Comparison of ENCODE assay signal across 11 cellular contexts in the genomic region with DNA sequence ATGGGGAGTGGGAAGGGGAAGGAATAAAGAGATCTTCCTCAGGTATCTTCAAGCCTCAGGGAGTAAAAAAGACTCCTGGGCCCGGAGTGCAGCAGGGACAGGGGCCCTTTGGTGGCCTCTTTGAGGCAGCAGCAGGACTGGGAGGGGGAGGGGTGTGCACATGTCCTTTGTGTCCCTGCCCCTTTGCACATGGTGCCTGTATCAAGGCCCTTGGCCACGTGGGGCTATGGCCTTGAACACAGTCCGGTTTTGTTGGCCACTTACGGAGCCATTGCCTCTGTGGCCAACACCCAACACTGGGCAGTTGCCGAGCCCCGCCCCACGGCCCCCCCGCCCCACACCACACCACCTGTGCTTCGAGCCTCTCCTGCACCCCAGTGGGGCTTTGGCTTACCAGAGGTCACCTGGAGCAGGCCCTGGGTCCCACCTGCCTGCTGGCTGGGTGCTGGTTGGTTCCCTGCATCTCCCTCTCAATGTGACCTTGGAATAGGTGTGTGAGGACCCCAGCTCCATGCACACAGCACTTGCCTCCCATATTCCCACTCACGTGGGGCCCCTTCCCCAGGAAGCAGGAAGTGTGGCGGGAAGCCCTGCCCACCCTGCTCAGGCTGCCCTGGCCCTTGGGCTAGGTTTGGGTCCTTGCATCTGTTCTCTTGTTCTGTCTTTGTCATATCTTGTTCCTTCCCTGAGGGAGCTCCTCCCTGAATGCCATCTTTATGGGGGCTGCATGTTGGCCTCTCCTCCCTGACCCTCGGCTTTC. TPM values are rescaled to one million over a fixed set of nuclear protein-coding genes. Genes with fewer than 3 reads are reported as not detected.
DNase-seq lines count a peak whose midpoint lies in the region; ATAC-seq and TF ChIP-seq lines count a peak whose summit lies in the region.
"Had no signal": no experiment of that assay in that cellular context is flagged by ENCODE, and none has a peak within 500 bp of the region (broad histone marks: within the 10 kb centered on the region; RNA-seq: fewer than 3 reads in every experiment).

No MANE protein-coding gene starts in this region.

- no TSS peak for BruUV-seq in Caco-2 (replicated peaks; lab: Mats Ljungman, UMichigan)

- H3K27me3 ChIP-seq in Caco-2 (replicated peaks; ENCODE audit: control insufficient read depth, insufficient read depth, low read length): no peaks in the 10 kb centered on the region
- H3K27me3 ChIP-seq in neural progenitor cell: peaks cover 16% of the 10 kb centered on the region

- H3K79me2 ChIP-seq in neural progenitor cell (ENCODE audit: low read depth): no peaks in the 10 kb centered on the region

- H3K27ac Mint-ChIP-seq in Caco-2 (ENCODE audit: unreplicated experiment) (peak overlapping the region; percentile 67), IgD-negative memory B cell (peak overlapping the region in 2 of 3 donors; percentile 33 to 47), neural progenitor cell (peak overlapping the region; percentile 27)

- H3K27ac ChIP-seq in caudate nucleus (ENCODE audit: low read depth, low read length) (peak overlapping the region; percentile 82), neural progenitor cell (no peak overlapping the region)
- H3K27ac ChIP-seq: epithelial cell of prostate, neutrophil had no signal

- H3K36me3 Mint-ChIP-seq in Caco-2 (ENCODE audit: insufficient read depth, unreplicated experiment) (peaks cover 77% of the 10 kb centered on the region), IgD-negative memory B cell (no peaks in the 10 kb centered on the region), neural progenitor cell (peaks cover 2% of the 10 kb centered on the region)

- H3K36me3 ChIP-seq in Caco-2 (ENCODE audit: control insufficient read depth, insufficient read depth, low read length) (no peaks in the 10 kb centered on the region; the same call in 1 of the 2 replicates), neural progenitor cell (no peaks in the 10 kb centered on the region)

- POLR2A ChIA-PET in Caco-2 (lab: Charles Lee): interaction anchor here (0.6 kb wide), 1 partner anchor 122 kb away, joined by 3 read pairs; no protein-coding TSS in a partner anchor

- peaks cover 6% of the 10 kb centered on the region for H4K20me1 ChIP-seq in neural progenitor cell (ENCODE audit: low read depth)

- no peak overlapping the region for H2AFZ ChIP-seq in neural progenitor cell (replicated peaks)

- TF ChIP-seq CTCF in Caco-2 (IDR thresholded peaks at IDR 0.05; ENCODE audit: insufficient read depth in 1 of 2, low read depth in 1 of 2, low read length in 1 of 2, severe bottlenecking in 1 of 2, unreplicated experiment in 1 of 2) (no peak), neural progenitor cell (IDR thresholded peaks at IDR 0.05) (no peak)

- H3K4me1 ChIP-seq in Caco-2: peaks cover 35% of the 10 kb centered on the region
- peaks cover 16% of the 10 kb centered on the region for H3K4me1 ChIP-seq in neural progenitor cell

- H3K9me3 ChIP-seq in Caco-2: no peaks in the 10 kb centered on the region
- no peaks in the 10 kb centered on the region for H3K9me3 ChIP-seq in neural progenitor cell (ENCODE audit: low read depth)
- H3K9me3 ChIP-seq: neutrophil had no signal

- peaks cover 19% of the 10 kb centered on the region for H3F3A ChIP-seq in neural progenitor cell (ENCODE audit: low read depth)

- CTCF ChIA-PET in Caco-2 (lab: Charles Lee): interaction anchor here (1.1 kb wide), 2 partner anchors 8 to 15 kb away, joined by 3 read pairs; no protein-coding TSS in a partner anchor

- H3K9me3 Mint-ChIP-seq in Caco-2 (ENCODE audit: unreplicated experiment) (no peaks in the 10 kb centered on the region), IgD-negative memory B cell (no peaks in the 10 kb centered on the region), neural progenitor cell (peaks cover 2% of the 10 kb centered on the region)

- H3K4me3 ChIP-seq in Caco-2 (ENCODE audit: low read depth, low read length) (no peak overlapping the region), neural progenitor cell (no peak overlapping the region)

- no peak for ATAC-seq in GM19023 (IDR thresholded peaks at IDR 0.05; ENCODE audit: unreplicated experiment)
- ATAC-seq in HG03342 (IDR thresholded peaks at IDR 0.05; ENCODE audit: unreplicated experiment): no peak

- H3K9ac ChIP-seq in neural progenitor cell: no peak overlapping the region

- intact Hi-C loops in Caco-2 (cut with micrococcal nuclease; ENCODE audit: unreplicated experiment): no loop called here

- no peak overlapping the region for H3K4me2 ChIP-seq in neural progenitor cell

- H3K4me3 Mint-ChIP-seq in Caco-2 (ENCODE audit: unreplicated experiment) (no peak overlapping the region), IgD-negative memory B cell (peak overlapping the region in 3 of 4 donors; percentile 19 to 83 (median 67)), neural progenitor cell (peak overlapping the region; percentile 81)

- no peaks in the 10 kb centered on the region for H3K27me3 Mint-ChIP-seq in Caco-2 (ENCODE audit: insufficient read depth, unreplicated experiment)
- H3K27me3 Mint-ChIP-seq in IgD-negative memory B cell: no peaks in the 10 kb centered on the region
- peaks cover 7% of the 10 kb centered on the region for H3K27me3 Mint-ChIP-seq in neural progenitor cell (ENCODE audit: insufficient read depth, low read depth)

- DNase-seq in Caco-2: no peak
- DNase-seq in caudate nucleus (lab: John Stamatoyannopoulos, UW): no peak
- no peak for DNase-seq in neural progenitor cell (ENCODE audit: low spot score)
- DNase-seq in DMS153 (lab: John Stamatoyannopoulos, UW): no peak
- DNase-seq: stimulated activated CD4-positive, alpha-beta T cell treated with anti-CD3 and anti-CD28 coated beads, Interleukin-2, amount 100 ng/mL, for 24 hours had no signal

- H3K4me1 Mint-ChIP-seq in Caco-2 (ENCODE audit: low read depth, unreplicated experiment) (peaks cover 15% of the 10 kb centered on the region), IgD-negative memory B cell (peaks cover 15 to 30% (median 29%) of the 10 kb centered on the region in 3 donors), neural progenitor cell (peaks cover 44% of the 10 kb centered on the region)

RNA-seq across cellular contexts. Expression of a gene that starts 5.3 kb away (rescaled TPM):
- total RNA-seq in Caco-2 (2022) (1.9 and 2.0 TPM in 2 replicates), neural progenitor cell (ENCODE audit: low replicate concordance) (1.5 TPM in 1 of 2 replicates, not detected in the other)
- polyA plus RNA-seq in IgD-negative memory B cell: 0.73 TPM
- total RNA-seq: LHCN-M2 had no signal

RNA-seq across cellular contexts. Expression of a gene that starts 17.6 kb away (rescaled TPM):
- total RNA-seq in Caco-2 (2022) (69.5 and 71.4 TPM in 2 replicates), neural progenitor cell (ENCODE audit: low replicate concordance) (4.5 and 55.9 TPM in 2 replicates)
- polyA plus RNA-seq in IgD-negative memory B cell: 160 TPM

RNA-seq across cellular contexts. Expression of a gene that starts 17.8 kb away (rescaled TPM):
- 1.4 and 1.5 TPM in 2 replicates for total RNA-seq in Caco-2 (2022)
- polyA plus RNA-seq in IgD-negative memory B cell: 0.36 TPM
- 1.2 and 2.5 TPM in 2 replicates for total RNA-seq in neural progenitor cell (ENCODE audit: low replicate concordance)

RNA-seq across cellular contexts. Expression of a gene that starts 29.4 kb away (rescaled TPM):
- total RNA-seq in Caco-2 (2022): 58.5 and 60.7 TPM in 2 replicates
- 7.3 TPM for polyA plus RNA-seq in IgD-negative memory B cell
- 1.2 and 5.6 TPM in 2 replicates for total RNA-seq in neural progenitor cell (ENCODE audit: low replicate concordance)

RNA-seq across cellular contexts. Expression of a gene that starts 33.8 kb away (rescaled TPM):
- total RNA-seq in Caco-2 (2022): 10.4 and 12.9 TPM in 2 replicates
- polyA plus RNA-seq in IgD-negative memory B cell: 0.98 TPM
- 6.6 and 8.5 TPM in 2 replicates for total RNA-seq in neural progenitor cell (ENCODE audit: low replicate concordance)
